Comparison of ENCODE assay signal across 30 cellular contexts in genomic region chr16:4836727-4837126, GRCh38. TPM values are rescaled to one million over a fixed set of nuclear protein-coding genes. Genes with fewer than 3 reads are reported as not detected.
DNase-seq lines count a peak whose midpoint lies in the region; ATAC-seq, FAIRE-seq and TF ChIP-seq lines count a peak whose summit lies in the region.
"Had no signal": no experiment of that assay in that cellular context is flagged by ENCODE, and none has a peak within 500 bp of the region (broad histone marks: within the 10 kb centered on the region; RNA-seq: fewer than 3 reads in every experiment).

No MANE protein-coding gene starts in this region.

- H3K9ac ChIP-seq in GM12878 (ENCODE audit: control insufficient read depth, insufficient read depth, low read length), result no peak overlapping the region
- H3K9ac ChIP-seq: BLaER1 treated with 17β-estradiol and CSF1 and Interleukin-3, amounts not matched to agents 10 nM and 100 nM; KMS-11 had no signal

- no peak overlapping the region for H3K27ac ChIP-seq in GM12878 (ENCODE audit: control insufficient read depth, insufficient read depth)
- peak overlapping the region; percentile 56 for H3K27ac ChIP-seq in psoas muscle
- H3K27ac ChIP-seq: BLaER1 treated with 17β-estradiol and CSF1 and Interleukin-3, amounts not matched to agents 10 nM and 100 nM; HL-60; KMS-11; PC-9 had no signal

- no peaks in the 10 kb centered on the region for H3K9me3 Mint-ChIP-seq in activated naive CD4-positive, alpha-beta T cell treated with anti-CD3 and anti-CD28 coated beads, Interleukin-2, amount 50 U/mL, for 24 hours
- no peaks in the 10 kb centered on the region for H3K9me3 Mint-ChIP-seq in activated naive CD4-positive, alpha-beta T cell treated with anti-CD3 and anti-CD28 coated beads for 36 hours
- H3K9me3 Mint-ChIP-seq: CD4-positive, alpha-beta T cell; HFFc6; IgD-negative memory B cell had no signal

- no peak for TF ChIP-seq POLR2A in GM12878 (IDR thresholded peaks at IDR 0.05; ENCODE audit: low read depth, low read length)

- intact Hi-C loops in activated naive CD4-positive, alpha-beta T cell treated with anti-CD3 and anti-CD28 coated beads for 36 hours (cut with micrococcal nuclease), result loop anchor here (1.0 kb wide), 1 partner anchor 22 kb away; no protein-coding TSS in a partner anchor
- intact Hi-C loops in GM12878 (cut with micrococcal nuclease; ENCODE audit: unreplicated experiment) (no loop called here), psoas muscle (cut with DNase I) (no loop called here)

- peaks cover 18% of the 10 kb centered on the region for H3K4me1 Mint-ChIP-seq in activated naive CD4-positive, alpha-beta T cell treated with anti-CD3 and anti-CD28 coated beads, Interleukin-2, amount 50 U/mL, for 24 hours
- peaks cover 9% of the 10 kb centered on the region for H3K4me1 Mint-ChIP-seq in activated naive CD4-positive, alpha-beta T cell treated with anti-CD3 and anti-CD28 coated beads for 36 hours (ENCODE audit: low read depth)
- H3K4me1 Mint-ChIP-seq in T-helper 17 cell, result peaks cover 19% of the 10 kb centered on the region

- no peaks in the 10 kb centered on the region for H4K20me1 ChIP-seq in GM12878 (ENCODE audit: control insufficient read depth, insufficient read depth)

- H3K9me3 ChIP-seq in T-helper 17 cell (ENCODE audit: control insufficient read depth, low read length, poor library complexity, severe bottlenecking) (no peaks in the 10 kb centered on the region), GM12878 (replicated peaks; ENCODE audit: control insufficient read depth, insufficient read depth, low read length) (no peaks in the 10 kb centered on the region), psoas muscle (no peaks in the 10 kb centered on the region)
- H3K9me3 ChIP-seq: BLaER1 treated with 17β-estradiol and CSF1 and Interleukin-3, amounts not matched to agents 10 nM and 100 nM; HAP-1 had no signal

- 100% methylated on average over 2 of the region's 2 CpGs for WGBS in GM12878 (ENCODE audit: insufficient coverage, insufficient replicate concordance, low lambda C conversion rate, missing lambda C conversion rate)
- 57 to 60% (median 58%) methylated on average over 2 of the region's 2 CpGs for WGBS in psoas muscle, 3 donors

- POLR2A ChIA-PET in GM12878 (lab: Charles Lee), result no interaction called here

- FAIRE-seq in GM12878 (lab: Jason Lieb, UNC), result no peak
- FAIRE-seq: A204.1, GM12891 had no signal

- H3K36me3 ChIP-seq in GM12878 (ENCODE audit: control insufficient read depth in 2 of 2, insufficient read depth in 2 of 2, low read length in 1 of 2) (peaks cover 9 to 34% of the 10 kb centered on the region in 2 experiments), psoas muscle (ENCODE audit: insufficient read depth in 1 of 2, low read depth in 1 of 2) (peaks cover 14 to 94% of the 10 kb centered on the region in 2 donors)

- peak overlapping the region; percentile 41 for H3K27ac Mint-ChIP-seq in activated naive CD4-positive, alpha-beta T cell treated with anti-CD3 and anti-CD28 coated beads, Interleukin-2, amount 50 U/mL, for 24 hours
- no peak overlapping the region for H3K27ac Mint-ChIP-seq in activated naive CD4-positive, alpha-beta T cell treated with anti-CD3 and anti-CD28 coated beads for 36 hours
- peak overlapping the region; percentile 53 for H3K27ac Mint-ChIP-seq in T-helper 17 cell
- H3K27ac Mint-ChIP-seq: CD4-positive, alpha-beta T cell; HFFc6 had no signal

- H3K4me3 ChIP-seq in GM12878 (no peak overlapping the region), psoas muscle (no peak overlapping the region)
- H3K4me3 ChIP-seq: BLaER1 treated with 17β-estradiol and CSF1 and Interleukin-3, amounts not matched to agents 10 nM and 100 nM; HAP-1; PC-9 had no signal

- H3K27me3 ChIP-seq in GM12878 (replicated peaks in 1 of 2; ENCODE audit: control insufficient read depth in 2 of 2, insufficient read depth in 2 of 2, low read length in 1 of 2) (no peaks in the 10 kb centered on the region), psoas muscle (ENCODE audit: insufficient read depth in 3 of 3, low read length in 2 of 3) (no peaks in the 10 kb centered on the region)
- H3K27me3 ChIP-seq: BLaER1 treated with 17β-estradiol and CSF1 and Interleukin-3, amounts not matched to agents 10 nM and 100 nM had no signal

- SMC1A ChIA-PET in GM12878 (lab: Charles Lee; ENCODE audit: uncharacterized antibody, unreplicated experiment), result interaction anchor here (0.9 kb wide), 1 partner anchor 100 kb away, joined by 3 read pairs; no protein-coding TSS in a partner anchor

- no peak for DNase-seq in activated naive CD4-positive, alpha-beta T cell treated with anti-CD3 and anti-CD28 coated beads for 36 hours
- no peak for DNase-seq in T-helper 17 cell
- no peak for DNase-seq in GM12878 (ENCODE audit: low read depth, low spot score)
- DNase-seq in psoas muscle, result no peak
- DNase-seq: AML-193; CD4-positive, alpha-beta T cell; COR-L47; DMS79; EL; GDM1; GOT3; HFFc6; MM.1S; NCI-H2029 treated with DMSO at 0.1 percent for 48 hours; NCI-H2227 treated with DMSO at 0.1 percent for 48 hours; NCI-H526 treated with DMSO at 0.1 percent for 48 hours; PC-9; SHP77 treated with DMSO at 0.1 percent for 48 hours had no signal

- TF ChIP-seq RAD21 in GM12878 (IDR thresholded peaks at IDR 0.05; ENCODE audit: insufficient read depth, low read depth, low read length), result no peak

- peaks cover 10% of the 10 kb centered on the region for H3K36me3 Mint-ChIP-seq in activated naive CD4-positive, alpha-beta T cell treated with anti-CD3 and anti-CD28 coated beads, Interleukin-2, amount 50 U/mL, for 24 hours
- H3K36me3 Mint-ChIP-seq in activated naive CD4-positive, alpha-beta T cell treated with anti-CD3 and anti-CD28 coated beads for 36 hours (ENCODE audit: low read depth), result peaks cover 32% of the 10 kb centered on the region
- H3K36me3 Mint-ChIP-seq in T-helper 17 cell (ENCODE audit: low read depth), result peaks cover 6% of the 10 kb centered on the region

- CTCF ChIA-PET in activated naive CD4-positive, alpha-beta T cell treated with anti-CD3 and anti-CD28 coated beads for 36 hours (lab: Charles Lee), result no interaction called here
- CTCF ChIA-PET in GM12878 (lab: Yijun Ruan, JAX), result no interaction called here

- no peaks in the 10 kb centered on the region for H3K79me2 ChIP-seq in GM12878 (ENCODE audit: control insufficient read depth, insufficient read depth, low read length)

- TF ChIP-seq CTCF in GM12878 (IDR thresholded peaks at IDR 0.05 in 2 of 3, conservative IDR thresholded peaks at IDR 0.05 in 1 of 3; ENCODE audit: control insufficient read depth in 2 of 3, extremely low read depth in 1 of 3, insufficient read depth in 1 of 3, low read depth in 3 of 3, low read length in 3 of 3) (no peak), psoas muscle (IDR thresholded peaks at IDR 0.05) (no peak)

- no peak overlapping the region for H3K4me3 Mint-ChIP-seq in activated naive CD4-positive, alpha-beta T cell treated with anti-CD3 and anti-CD28 coated beads, Interleukin-2, amount 50 U/mL, for 24 hours
- no peak overlapping the region for H3K4me3 Mint-ChIP-seq in activated naive CD4-positive, alpha-beta T cell treated with anti-CD3 and anti-CD28 coated beads for 36 hours
- no peak overlapping the region for H3K4me3 Mint-ChIP-seq in T-helper 17 cell
- H3K4me3 Mint-ChIP-seq: HFFc6, IgD-negative memory B cell had no signal

- no peak for TF ChIP-seq EP300 in GM12878 (IDR thresholded peaks at IDR 0.05; ENCODE audit: borderline replicate concordance in 1 of 2, control insufficient read depth in 1 of 2, low read depth in 2 of 2, low read length in 2 of 2)

- ATAC-seq in T-helper 17 cell, result no peak
- ATAC-seq in GM12878, result no peak
- ATAC-seq in psoas muscle, result no peak
- ATAC-seq in GM18519 (IDR thresholded peaks at IDR 0.05; ENCODE audit: low FRiP score, unreplicated experiment), result no peak
- no peak for ATAC-seq in HG02798 (IDR thresholded peaks at IDR 0.05; ENCODE audit: poor library complexity, unreplicated experiment)

- peaks cover 10% of the 10 kb centered on the region for H3K4me1 ChIP-seq in GM12878 (ENCODE audit: control insufficient read depth, insufficient read depth, low read length)
- peaks cover 31% of the 10 kb centered on the region for H3K4me1 ChIP-seq in psoas muscle
- H3K4me1 ChIP-seq: HAP-1 had no signal

- no TSS peak for BruUV-seq in GM12878 (replicated peaks; lab: Mats Ljungman, UMichigan)

- H2AFZ ChIP-seq in GM12878 (ENCODE audit: control insufficient read depth, low read depth, low read length), result no peak overlapping the region
- H2AFZ ChIP-seq: PC-9 had no signal

- no peaks in the 10 kb centered on the region for H3K27me3 Mint-ChIP-seq in activated naive CD4-positive, alpha-beta T cell treated with anti-CD3 and anti-CD28 coated beads, Interleukin-2, amount 50 U/mL, for 24 hours
- no peaks in the 10 kb centered on the region for H3K27me3 Mint-ChIP-seq in activated naive CD4-positive, alpha-beta T cell treated with anti-CD3 and anti-CD28 coated beads for 36 hours (ENCODE audit: low read depth)
- H3K27me3 Mint-ChIP-seq in T-helper 17 cell, result no peaks in the 10 kb centered on the region
- H3K27me3 Mint-ChIP-seq: CD4-positive, alpha-beta T cell; IgD-negative memory B cell had no signal

- in situ Hi-C loops in GM12878 (cut with MboI), result no loop called here

- RAD21 ChIA-PET in GM12878 (lab: Charles Lee; ENCODE audit: unreplicated experiment), result interaction anchor here (1.5 kb wide), 1 partner anchor 102 kb away, joined by 4 read pairs; the partner anchor contains the start of genes ANKS3 and DNAAF8

- no peak overlapping the region for H3K4me2 ChIP-seq in GM12878 (ENCODE audit: control insufficient read depth, insufficient read depth)
- H3K4me2 ChIP-seq: BLaER1 treated with 17β-estradiol and CSF1 and Interleukin-3, amounts not matched to agents 10 nM and 100 nM; KMS-11; PC-9 had no signal

RNA-seq across cellular contexts. Expression of gene GLYR1, which starts 10.4 kb away (rescaled TPM):
- 10 to 100 TPM; 62.2 to 65.0 TPM for total RNA-seq in activated naive CD4-positive, alpha-beta T cell treated with anti-CD3 and anti-CD28 coated beads for 36 hours
- total RNA-seq in T-helper 17 cell (100 to 1,000 TPM in 1 of 2 donors, 10 to 100 TPM in 1; 91.9 to 108 TPM), GM12878 (2014; rRNA removed) (31.1 and 40.9 TPM in 2 replicates), GM12878 (2014; rRNA removed; fragmentation: Illumina TruSeq; extraction: Trizol) (48.8 and 50.3 TPM in 2 replicates), GM12878 (2021) (81.9 and 90.2 TPM in 2 replicates), psoas muscle (10 to 100 TPM; 53.3 to 74.1 (median 66.8) TPM)
- 63.8 and 64.6 TPM in 2 replicates for total RNA-seq in GM12878 (2013; cell fraction: nucleolus; rRNA removed)
- 18.7 TPM for polyA plus RNA-seq in GM12878 (2011; ENCODE audit: low read depth)
- polyA plus RNA-seq in GM12878 (2011; rRNA removed) (49.7 and 50.4 TPM in 2 replicates), GM12878 (2014; fragmentation: Illumina TruSeq; extraction: Trizol) (82.7 and 83.3 TPM in 2 replicates), GM12878 (2014; fragmentation: Nextera tagmentation; extraction: Ambion mirVana) (10 to 100 TPM in 1 of 2 experiments, 1 to 10 TPM in 1; 7.3 to 10.1 TPM), GM12878 (2014; rRNA removed) (69.7 and 74.8 TPM in 2 replicates), GM12878 (2016; fragmentation: Nextera tagmentation; extraction: Ambion mirVana) (10 to 100 TPM; 63.9 to 68.9 TPM), psoas muscle (10 to 100 TPM; 28.6 to 64.5 (median 32.3) TPM)
- 46.6 and 56.8 TPM in 2 replicates for polyA plus RNA-seq in GM12878 (2011; cell fraction: cytosol; rRNA removed)
- 46.2 and 60.9 TPM in 2 replicates for polyA plus RNA-seq in GM12878 (2011; cell fraction: nucleus; rRNA removed)
- 31.8 and 36.9 TPM in 2 replicates for polyA plus RNA-seq in GM12878 (2012)
- 34.6 and 53.1 TPM in 2 replicates for polyA minus RNA-seq in GM12878 (2011; rRNA and poly(A)+ RNA removed)
- 14.2 and 14.7 TPM in 2 replicates for polyA minus RNA-seq in GM12878 (2011; cell fraction: cytosol; rRNA and poly(A)+ RNA removed)
- 26.4 and 31.8 TPM in 2 replicates for polyA minus RNA-seq in GM12878 (2011; cell fraction: nucleus; rRNA and poly(A)+ RNA removed)

RNA-seq across cellular contexts. Expression of gene UBN1, which starts 10.6 kb away (rescaled TPM):
- total RNA-seq in activated naive CD4-positive, alpha-beta T cell treated with anti-CD3 and anti-CD28 coated beads for 36 hours, result 10 to 100 TPM; 26.7 to 28.1 TPM
- total RNA-seq in T-helper 17 cell (10 to 100 TPM; 47.5 to 69.8 TPM), GM12878 (2014; rRNA removed) (12.4 and 14.2 TPM in 2 replicates), GM12878 (2014; rRNA removed; fragmentation: Illumina TruSeq; extraction: Trizol) (11.8 and 13.6 TPM in 2 replicates), GM12878 (2021) (28.0 and 32.5 TPM in 2 replicates), psoas muscle (10 to 100 TPM; 25.5 to 33.3 (median 28.0) TPM)
- total RNA-seq in GM12878 (2013; cell fraction: nucleolus; rRNA removed), result 39.4 and 43.9 TPM in 2 replicates
- 12.0 TPM for polyA plus RNA-seq in GM12878 (2011; ENCODE audit: low read depth)
- polyA plus RNA-seq in GM12878 (2011; rRNA removed) (7.8 and 10.5 TPM in 2 replicates), GM12878 (2014; fragmentation: Illumina TruSeq; extraction: Trizol) (17.5 and 23.2 TPM in 2 replicates), GM12878 (2014; fragmentation: Nextera tagmentation; extraction: Ambion mirVana) (1 to 10 TPM; 2.1 to 2.2 TPM), GM12878 (2014; rRNA removed) (16.8 and 18.8 TPM in 2 replicates), GM12878 (2016; fragmentation: Nextera tagmentation; extraction: Ambion mirVana) (10 to 100 TPM; 12.6 to 14.6 TPM), psoas muscle (10 to 100 TPM in 2 of 3 donors, 1 to 10 TPM in 1; 9.1 to 27.8 (median 11.7) TPM)
- polyA plus RNA-seq in GM12878 (2011; cell fraction: cytosol; rRNA removed), result 12.5 and 14.0 TPM in 2 replicates
- polyA plus RNA-seq in GM12878 (2011; cell fraction: nucleus; rRNA removed), result 25.8 and 36.6 TPM in 2 replicates
- 15.8 and 17.6 TPM in 2 replicates for polyA plus RNA-seq in GM12878 (2012)
- polyA minus RNA-seq in GM12878 (2011; rRNA and poly(A)+ RNA removed), result 16.2 and 23.3 TPM in 2 replicates
- polyA minus RNA-seq in GM12878 (2011; cell fraction: cytosol; rRNA and poly(A)+ RNA removed), result 5.1 and 8.0 TPM in 2 replicates
- 11.2 and 28.0 TPM in 2 replicates for polyA minus RNA-seq in GM12878 (2011; cell fraction: nucleus; rRNA and poly(A)+ RNA removed)

RNA-seq across cellular contexts. Expression of gene ROGDI, which starts 34.3 kb away (rescaled TPM):
- total RNA-seq in activated naive CD4-positive, alpha-beta T cell treated with anti-CD3 and anti-CD28 coated beads for 36 hours, result 1 to 10 TPM; 2.0 to 4.0 TPM
- total RNA-seq in T-helper 17 cell (10 to 100 TPM; 15.0 to 21.2 TPM), GM12878 (2014; rRNA removed) (11.6 and 15.9 TPM in 2 replicates), GM12878 (2014; rRNA removed; fragmentation: Illumina TruSeq; extraction: Trizol) (7.9 and 8.0 TPM in 2 replicates), GM12878 (2021) (13.7 and 14.7 TPM in 2 replicates), psoas muscle (10 to 100 TPM; 14.2 to 44.0 (median 21.9) TPM)
- total RNA-seq in GM12878 (2013; cell fraction: nucleolus; rRNA removed), result 14.3 and 14.6 TPM in 2 replicates
- polyA plus RNA-seq in GM12878 (2011; ENCODE audit: low read depth), result 5.7 TPM
- polyA plus RNA-seq in GM12878 (2011; rRNA removed) (8.5 and 12.9 TPM in 2 replicates), GM12878 (2014; fragmentation: Illumina TruSeq; extraction: Trizol) (1.9 and 7.6 TPM in 2 replicates), GM12878 (2014; fragmentation: Nextera tagmentation; extraction: Ambion mirVana) (1 to 10 TPM in 1 of 2 experiments, under 1 TPM in 1; 0.40 to 2.2 TPM), GM12878 (2014; rRNA removed) (21.3 and 22.8 TPM in 2 replicates), GM12878 (2016; fragmentation: Nextera tagmentation; extraction: Ambion mirVana) (10 to 100 TPM; 23.1 to 23.5 TPM), psoas muscle (10 to 100 TPM; 13.2 to 33.7 (median 17.3) TPM)
- 20.4 and 28.6 TPM in 2 replicates for polyA plus RNA-seq in GM12878 (2011; cell fraction: cytosol; rRNA removed)
- polyA plus RNA-seq in GM12878 (2011; cell fraction: nucleus; rRNA removed), result 58.6 and 63.0 TPM in 2 replicates
- polyA plus RNA-seq in GM12878 (2012), result 18.5 and 22.9 TPM in 2 replicates
- 4.5 and 13.1 TPM in 2 replicates for polyA minus RNA-seq in GM12878 (2011; rRNA and poly(A)+ RNA removed)
- polyA minus RNA-seq in GM12878 (2011; cell fraction: cytosol; rRNA and poly(A)+ RNA removed), result 4.7 and 8.5 TPM in 2 replicates
- 4.4 and 7.1 TPM in 2 replicates for polyA minus RNA-seq in GM12878 (2011; cell fraction: nucleus; rRNA and poly(A)+ RNA removed)

RNA-seq across cellular contexts. Expression of gene SMIM22, which starts 41.6 kb away (rescaled TPM):
- not detected for total RNA-seq in activated naive CD4-positive, alpha-beta T cell treated with anti-CD3 and anti-CD28 coated beads for 36 hours
- total RNA-seq in T-helper 17 cell (not detected), GM12878 (2014; rRNA removed) (not detected in 2 replicates), GM12878 (2014; rRNA removed; fragmentation: Illumina TruSeq; extraction: Trizol) (not detected in 2 replicates), GM12878 (2021) (0.61 TPM in 1 of 2 replicates, not detected in the other), psoas muscle (not detected)
- total RNA-seq in GM12878 (2013; cell fraction: nucleolus; rRNA removed), result not detected in 2 replicates
- polyA plus RNA-seq in GM12878 (2011; ENCODE audit: low read depth), result not detected
- polyA plus RNA-seq in GM12878 (2011; rRNA removed) (0.26 and 0.83 TPM in 2 replicates), GM12878 (2014; fragmentation: Illumina TruSeq; extraction: Trizol) (not detected in 2 replicates), GM12878 (2014; fragmentation: Nextera tagmentation; extraction: Ambion mirVana) (not detected), GM12878 (2014; rRNA removed) (not detected in 2 replicates), GM12878 (2016; fragmentation: Nextera tagmentation; extraction: Ambion mirVana) (not detected), psoas muscle (under 1 TPM in 1 of 3 donors, not detected in 2; 0.32 TPM)
- polyA plus RNA-seq in GM12878 (2011; cell fraction: cytosol; rRNA removed), result 1.3 TPM in 2 replicates
- polyA plus RNA-seq in GM12878 (2011; cell fraction: nucleus; rRNA removed), result 1.5 and 2.1 TPM in 2 replicates
- not detected in 2 replicates for polyA plus RNA-seq in GM12878 (2012)
- not detected in 2 replicates for polyA minus RNA-seq in GM12878 (2011; rRNA and poly(A)+ RNA removed)
- not detected in 2 replicates for polyA minus RNA-seq in GM12878 (2011; cell fraction: cytosol; rRNA and poly(A)+ RNA removed)
- not detected in 2 replicates for polyA minus RNA-seq in GM12878 (2011; cell fraction: nucleus; rRNA and poly(A)+ RNA removed)
- total RNA-seq: CD4-positive, alpha-beta T cell; HFFc6; NCI-H460; RPMI7951 had no signal
- polyA plus RNA-seq: IgD-negative memory B cell had no signal

RNA-seq across cellular contexts. Expression of gene SEPTIN12, which starts 48.6 kb away (rescaled TPM):
- total RNA-seq in activated naive CD4-positive, alpha-beta T cell treated with anti-CD3 and anti-CD28 coated beads for 36 hours, result not detected
- total RNA-seq in T-helper 17 cell, result not detected
- total RNA-seq in GM12878 (2013; cell fraction: nucleolus; rRNA removed), result not detected in 2 replicates
- not detected in 2 replicates for total RNA-seq in GM12878 (2014; rRNA removed)
- total RNA-seq in GM12878 (2014; rRNA removed; fragmentation: Illumina TruSeq; extraction: Trizol), result not detected in 2 replicates
- not detected in 2 replicates for total RNA-seq in GM12878 (2021)
- not detected for polyA plus RNA-seq in GM12878 (2011; ENCODE audit: low read depth)
- polyA plus RNA-seq in GM12878 (2011; rRNA removed), result not detected in 2 replicates
- not detected in 2 replicates for polyA plus RNA-seq in GM12878 (2011; cell fraction: cytosol; rRNA removed)
- polyA plus RNA-seq in GM12878 (2011; cell fraction: nucleus; rRNA removed), result 0.24 TPM in 1 of 2 replicates, not detected in the other
- polyA plus RNA-seq in GM12878 (2012), result not detected in 2 replicates
- not detected in 2 replicates for polyA plus RNA-seq in GM12878 (2014; fragmentation: Illumina TruSeq; extraction: Trizol)
- polyA plus RNA-seq in GM12878 (2014; fragmentation: Nextera tagmentation; extraction: Ambion mirVana), result not detected
- polyA plus RNA-seq in GM12878 (2014; rRNA removed), result not detected in 2 replicates
- polyA plus RNA-seq in GM12878 (2016; fragmentation: Nextera tagmentation; extraction: Ambion mirVana), result not detected
- polyA minus RNA-seq in GM12878 (2011; rRNA and poly(A)+ RNA removed), result not detected in 2 replicates
- polyA minus RNA-seq in GM12878 (2011; cell fraction: cytosol; rRNA and poly(A)+ RNA removed), result not detected in 2 replicates
- not detected in 2 replicates for polyA minus RNA-seq in GM12878 (2011; cell fraction: nucleus; rRNA and poly(A)+ RNA removed)
- not detected for total RNA-seq in psoas muscle
- under 1 TPM in 1 of 3 donors, not detected in 2; 0.41 TPM for polyA plus RNA-seq in psoas muscle
- total RNA-seq: CD4-positive, alpha-beta T cell; HFFc6; NCI-H460; PC-9; RPMI7951 had no signal
- polyA plus RNA-seq: IgD-negative memory B cell had no signal
